ENCODE assay signal across 12 cellular contexts in the genomic region with DNA sequence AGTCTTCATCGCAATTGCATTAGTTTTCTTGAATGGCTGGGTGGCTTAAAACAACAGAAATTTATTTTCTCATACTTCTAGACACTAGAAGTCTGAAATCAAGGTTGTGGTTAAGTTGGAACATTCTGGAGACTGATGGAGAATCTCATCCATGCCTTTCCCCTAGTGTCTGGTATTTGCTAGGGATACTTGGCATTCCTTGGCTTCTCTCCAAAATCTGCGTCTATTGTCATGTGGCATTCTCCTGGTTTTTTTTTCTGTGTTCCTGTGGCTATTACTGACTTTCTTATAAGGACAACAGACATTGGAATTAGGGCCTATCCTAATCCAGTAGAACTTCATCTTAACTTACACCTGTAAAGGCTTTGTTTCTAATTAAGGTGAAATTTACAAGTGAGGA.
DNase-seq lines count a peak whose midpoint lies in the region; ATAC-seq, FAIRE-seq and TF ChIP-seq lines count a peak whose summit lies in the region.
"Had no signal": no experiment of that assay in that cellular context is flagged by ENCODE, and none has a peak within 500 bp of the region (broad histone marks: within the 10 kb centered on the region; RNA-seq: fewer than 3 reads in every experiment).

No MANE protein-coding gene starts in this region.

- H3K36me3 Mint-ChIP-seq in MCF 10A (ENCODE audit: insufficient read depth, unreplicated experiment), result no peaks in the 10 kb centered on the region

- intact Hi-C loops in MCF 10A (cut with micrococcal nuclease), result no loop called here
- intact Hi-C loops in breast epithelium (cut with DNase I; ENCODE audit: low total_unique reads), result no loop called here

- H3K27me3 ChIP-seq in breast epithelium (no peaks in the 10 kb centered on the region), SJCRH30 (no peaks in the 10 kb centered on the region)

- no peak overlapping the region for H3K4me3 Mint-ChIP-seq in MCF 10A (ENCODE audit: unreplicated experiment)
- H3K4me3 Mint-ChIP-seq: activated T-helper 17 cell treated with anti-CD3 and anti-CD28 coated beads, Interleukin-2, amount 50 U/mL, for 72 hours had no signal

- no peak for ATAC-seq in GM18873 (IDR thresholded peaks at IDR 0.05; ENCODE audit: low FRiP score, unreplicated experiment)
- no peak for ATAC-seq in HG02884 (IDR thresholded peaks at IDR 0.05; ENCODE audit: unreplicated experiment)
- ATAC-seq: activated T-helper 17 cell treated with anti-CD3 and anti-CD28 coated beads, Interleukin-2, amount 50 U/mL, for 72 hours had no signal

- H3K27me3 Mint-ChIP-seq in MCF 10A (ENCODE audit: insufficient read depth, unreplicated experiment), result no peaks in the 10 kb centered on the region
- H3K27me3 Mint-ChIP-seq: activated T-helper 17 cell treated with anti-CD3 and anti-CD28 coated beads, Interleukin-2, amount 50 U/mL, for 72 hours had no signal

- H3K4me1 Mint-ChIP-seq in MCF 10A (ENCODE audit: insufficient read depth, unreplicated experiment), result no peaks in the 10 kb centered on the region
- H3K4me1 Mint-ChIP-seq: activated T-helper 17 cell treated with anti-CD3 and anti-CD28 coated beads, Interleukin-2, amount 50 U/mL, for 72 hours had no signal

- TF ChIP-seq POLR2A in breast epithelium (IDR thresholded peaks at IDR 0.05), result no peak

- H3K27ac ChIP-seq in breast epithelium (no peak overlapping the region), SJCRH30 (peak overlapping the region; percentile 23; the same call in 1 of the 2 replicates)

- DNase-seq in MCF 10A (ENCODE audit: unreplicated experiment), result peak; percentile 63
- no peak for DNase-seq in breast epithelium (ENCODE audit: low spot score in 2 of 2)
- DNase-seq in SJCRH30, result peak; percentile 76 to 83
- peak; percentile 92 for DNase-seq in fibroblast of pulmonary artery (ENCODE audit: low read depth)
- DNase-seq in urothelium cell line (ENCODE audit: low spot score), result peak; percentile 65
- no peak for DNase-seq in NCI-H1930 (lab: John Stamatoyannopoulos, UW)
- DNase-seq: effector CD4-positive, alpha-beta T cell; NCI-H510A; stimulated activated CD4-positive, alpha-beta T cell treated with anti-CD3 and anti-CD28 coated beads, Interleukin-12 subunit alpha, Interleukin-12 subunit beta, amount 100 ng/mL, for 4 hours had no signal

- H3K27ac Mint-ChIP-seq in MCF 10A (ENCODE audit: low read depth, unreplicated experiment), result peak overlapping the region; percentile 19
- H3K27ac Mint-ChIP-seq: activated T-helper 17 cell treated with anti-CD3 and anti-CD28 coated beads, Interleukin-2, amount 50 U/mL, for 72 hours had no signal

- H3K9me3 Mint-ChIP-seq in MCF 10A (ENCODE audit: unreplicated experiment), result no peaks in the 10 kb centered on the region

- H3K9me3 ChIP-seq in breast epithelium, result no peaks in the 10 kb centered on the region
- H3K9me3 ChIP-seq in SJCRH30 (replicated peaks), result no peaks in the 10 kb centered on the region

- CTCF ChIA-PET in MCF 10A (lab: Yijun Ruan, JAX), result no interaction called here

- peak; percentile 65 for FAIRE-seq in urothelium cell line (lab: Jason Lieb, UNC)

- no peak overlapping the region for H3K4me3 ChIP-seq in breast epithelium
- no peak overlapping the region for H3K4me3 ChIP-seq in SJCRH30
- H3K4me3 ChIP-seq in fibroblast of pulmonary artery (replicated peaks; ENCODE audit: low read depth, low read length), result no peak overlapping the region

- BruUV-seq in MCF 10A (replicated peaks; lab: Mats Ljungman, UMichigan), result no TSS peak

- H3K36me3 ChIP-seq in breast epithelium (no peaks in the 10 kb centered on the region), SJCRH30 (0 out of 2 replicates have a peak, but pooled peaks cover 2% of the 10 kb centered on the region)

- H3K4me1 ChIP-seq in breast epithelium (no peaks in the 10 kb centered on the region), SJCRH30 (peaks cover 15% of the 10 kb centered on the region)

- TF ChIP-seq CTCF in MCF 10A (IDR thresholded peaks at IDR 0.05; ENCODE audit: unreplicated experiment) (peak; percentile 8), breast epithelium (IDR thresholded peaks at IDR 0.05) (no peak), fibroblast of pulmonary artery (IDR thresholded peaks at IDR 0.05; ENCODE audit: low read length, missing control alignments) (peak; percentile 35)

- POLR2A ChIA-PET in MCF 10A (lab: Yijun Ruan, JAX), result no interaction called here

Comparison
In these comparisons a context has a peak if more than half of its experiments do, and no peak if none do; other contexts are left out.
1. DNase-seq: peak in MCF 10A (single experiment), SJCRH30 (2 of 2), fibroblast of pulmonary artery (single experiment) and urothelium cell line (single experiment); none in breast epithelium (0 of 2) and NCI-H1930 (0 of 2).
2. CTCF ChIP-seq: peak in MCF 10A (single experiment) and fibroblast of pulmonary artery (single experiment); none in breast epithelium (0 of 3).